ENCODE assay signal across 22 cellular contexts in genomic region chrX:86370927-86371326, GRCh38.
DNase-seq lines count a peak whose midpoint lies in the region; ATAC-seq, FAIRE-seq and TF ChIP-seq lines count a peak whose summit lies in the region.
"Had no signal": no experiment of that assay in that cellular context is flagged by ENCODE, and none has a peak within 500 bp of the region (broad histone marks: within the 10 kb centered on the region; RNA-seq: fewer than 3 reads in every experiment).

No MANE protein-coding gene starts in this region.

- POLR2A ChIA-PET in endothelial cell of umbilical vein (lab: Charles Lee), result no interaction called here

- H3K9me1 ChIP-seq in endothelial cell of umbilical vein (replicated peaks; ENCODE audit: control insufficient read depth, extremely low read depth, insufficient read depth, low read length), result no peaks in the 10 kb centered on the region

- no peak overlapping the region for H2AFZ ChIP-seq in endothelial cell of umbilical vein (ENCODE audit: low read depth, low read length)

- no peak for ATAC-seq in GM18907 (IDR thresholded peaks at IDR 0.05; ENCODE audit: unreplicated experiment)
- ATAC-seq: CD8-positive, alpha-beta T cell had no signal

- peaks cover 8% of the 10 kb centered on the region for H3K4me1 ChIP-seq in endothelial cell of umbilical vein (ENCODE audit: control insufficient read depth, extremely low read depth, insufficient read depth, low read length)
- H3K4me1 ChIP-seq: BLaER1 treated with 17β-estradiol and CSF1 and Interleukin-3, amounts not matched to agents 10 nM and 100 nM; Caco-2 had no signal

- CTCF ChIA-PET in endothelial cell of umbilical vein (lab: Charles Lee), result no interaction called here

- peak overlapping the region; percentile 61 for H3K27ac ChIP-seq in 22Rv1
- peak overlapping the region; percentile 45 for H3K27ac ChIP-seq in endothelial cell of umbilical vein (ENCODE audit: insufficient read depth, low read depth, low read length)
- H3K27ac ChIP-seq: BLaER1 treated with 17β-estradiol and CSF1 and Interleukin-3, amounts not matched to agents 10 nM and 100 nM; C4-2B had no signal

- no peak overlapping the region for H3K9ac ChIP-seq in endothelial cell of umbilical vein (replicated peaks; ENCODE audit: extremely low read depth, insufficient read depth, low read length)
- H3K9ac ChIP-seq: BLaER1 treated with 17β-estradiol and CSF1 and Interleukin-3, amounts not matched to agents 10 nM and 100 nM had no signal

- no peaks in the 10 kb centered on the region for H3K79me2 ChIP-seq in endothelial cell of umbilical vein (ENCODE audit: control insufficient read depth, insufficient read depth, low read length)

- H3K36me3 ChIP-seq in endothelial cell of umbilical vein (ENCODE audit: control insufficient read depth in 2 of 2, extremely low read depth in 1 of 2, insufficient read depth in 2 of 2, low read length in 2 of 2), result no peaks in the 10 kb centered on the region
- H3K36me3 ChIP-seq: BLaER1 treated with 17β-estradiol and CSF1 and Interleukin-3, amounts not matched to agents 10 nM and 100 nM had no signal

- no peak overlapping the region for H3K4me2 ChIP-seq in endothelial cell of umbilical vein (ENCODE audit: insufficient read depth, low read length)
- H3K4me2 ChIP-seq: BLaER1 treated with 17β-estradiol and CSF1 and Interleukin-3, amounts not matched to agents 10 nM and 100 nM had no signal

- H3K27me3 ChIP-seq in endothelial cell of umbilical vein (ENCODE audit: control insufficient read depth in 2 of 2, insufficient read depth in 2 of 2, low read length in 2 of 2), result no peaks in the 10 kb centered on the region

- intact Hi-C loops in endothelial cell of umbilical vein (cut with micrococcal nuclease), result no loop called here

- TF ChIP-seq POLR2A in endothelial cell of umbilical vein (IDR thresholded peaks at IDR 0.05; ENCODE audit: low read depth, low read length) (no peak), GM12891 (IDR thresholded peaks at IDR 0.05; ENCODE audit: low read depth, low read length) (no peak)

- no peak overlapping the region for H3K4me3 ChIP-seq in endothelial cell of umbilical vein (replicated peaks in 1 of 3; ENCODE audit: insufficient read depth in 1 of 3, low read depth in 1 of 3, low read length in 3 of 3)
- H3K4me3 ChIP-seq: BLaER1 treated with 17β-estradiol and CSF1 and Interleukin-3, amounts not matched to agents 10 nM and 100 nM had no signal

- FAIRE-seq in endothelial cell of umbilical vein (lab: Jason Lieb, UNC) (no peak), GM12891 (lab: Jason Lieb, UNC) (no peak)
- FAIRE-seq: A204.1, D721Med, G401.6, GM12892, GM18507, GM19239 had no signal

- no TSS peak for BruUV-seq in endothelial cell of umbilical vein (replicated peaks; lab: Mats Ljungman, UMichigan)

- H3K9me3 ChIP-seq in endothelial cell of umbilical vein (replicated peaks; ENCODE audit: control insufficient read depth, insufficient read depth, low read length), result no peaks in the 10 kb centered on the region
- H3K9me3 ChIP-seq: BLaER1 treated with 17β-estradiol and CSF1 and Interleukin-3, amounts not matched to agents 10 nM and 100 nM; Caco-2 had no signal

- dilution Hi-C loops in endothelial cell of umbilical vein (cut with MboI; ENCODE audit: extremely low pct_ligation_motif_present, low sequenced_read_pairs), result no loop called here

- TF ChIP-seq CTCF in 22Rv1 (IDR thresholded peaks at IDR 0.05) (no peak), endothelial cell of umbilical vein (IDR thresholded peaks at IDR 0.05; ENCODE audit: extremely low read depth in 1 of 2, insufficient read depth in 1 of 2, low read depth in 1 of 2, low read length in 2 of 2) (no peak)

- no peaks in the 10 kb centered on the region for H4K20me1 ChIP-seq in endothelial cell of umbilical vein (replicated peaks; ENCODE audit: control insufficient read depth, extremely low read depth, insufficient read depth, low read length)

- DNase-seq in DMS53 (lab: John Stamatoyannopoulos, UW) (peak; percentile 10), DMS53 treated with DMSO at 0.1 percent for 48 hours (lab: John Stamatoyannopoulos, UW; ENCODE audit: unreplicated experiment) (no peak), endothelial cell of umbilical vein (ENCODE audit: low read depth, low spot score) (no peak), GM12891 (ENCODE audit: insufficient read length, low spot score) (no peak)
- DNase-seq: 8988T; AML-193; Calu3; CD4-positive, alpha-beta T cell; CD8-positive, alpha-beta T cell; DMS79 treated with DMSO at 0.1 percent for 48 hours; GF-D8 had no signal

TF ChIP-seq in endothelial cell of umbilical vein, 7 proteins besides CTCF, POLR2A, EP300 and RAD21:
- no peak for TF ChIP-seq MYC (IDR thresholded peaks at IDR 0.05; ENCODE audit: low read depth, low read length)
- TF ChIP-seq EZH2 (IDR thresholded peaks at IDR 0.05; ENCODE audit: borderline replicate concordance, low read depth, low read length, severe bottlenecking), result no peak
- TF ChIP-seq MAX (IDR thresholded peaks at IDR 0.05; ENCODE audit: insufficient read depth, insufficient read length), result no peak
- no peak for TF ChIP-seq POLR2AphosphoS5 (IDR thresholded peaks at IDR 0.05; ENCODE audit: insufficient read depth, low read depth, low read length)
- no peak for TF ChIP-seq FOS (IDR thresholded peaks at IDR 0.05; ENCODE audit: borderline replicate concordance, insufficient read depth, low read length)
- TF ChIP-seq GATA2 (IDR thresholded peaks at IDR 0.05; ENCODE audit: insufficient read depth, insufficient read length, low read depth, low read length), result no peak
- no peak for TF ChIP-seq JUN (IDR thresholded peaks at IDR 0.05; ENCODE audit: borderline replicate concordance, insufficient read depth, insufficient read length, low read depth)
TF ChIP-seq in endothelial cell of umbilical vein: peak in this region for 0.

TF ChIP-seq in GM12891, 5 proteins besides CTCF, POLR2A, EP300 and RAD21:
- TF ChIP-seq TAF1 (IDR thresholded peaks at IDR 0.05; ENCODE audit: low read depth, low read length), result no peak
- TF ChIP-seq PAX5 (IDR thresholded peaks at IDR 0.05; ENCODE audit: insufficient read depth, low read length, severe bottlenecking), result no peak
- no peak for TF ChIP-seq POU2F2 (IDR thresholded peaks at IDR 0.05; ENCODE audit: low read depth, low read length)
- TF ChIP-seq SPI1 (IDR thresholded peaks at IDR 0.05; ENCODE audit: low read depth, low read length), result no peak
- TF ChIP-seq POLR2AphosphoS5 (IDR thresholded peaks at IDR 0.05; ENCODE audit: low read depth, low read length), result no peak
